In genomic region chr6:145400508-145400907, GRCh38 we compare ENCODE assay signal across 21 cellular contexts.
DNase-seq lines count a peak whose midpoint lies in the region; ATAC-seq, FAIRE-seq and TF ChIP-seq lines count a peak whose summit lies in the region.
"Had no signal": no experiment of that assay in that cellular context is flagged by ENCODE, and none has a peak within 500 bp of the region (broad histone marks: within the 10 kb centered on the region; RNA-seq: fewer than 3 reads in every experiment).

No MANE protein-coding gene starts in this region.

- intact Hi-C loops in left ventricle myocardium superior (cut with micrococcal nuclease): no loop called here

- no peak overlapping the region for H3K27ac ChIP-seq in A549
- H3K27ac ChIP-seq in KMS-11: no peak overlapping the region
- H3K27ac ChIP-seq: BLaER1 treated with 17β-estradiol and CSF1 and Interleukin-3, amounts not matched to agents 10 nM and 100 nM; C4-2B had no signal

- DNase-seq in A549 (ENCODE audit: low read depth in 1 of 2, low spot score in 1 of 2): no peak
- DNase-seq in progenitor cell of endocrine pancreas (ENCODE audit: low spot score, unreplicated experiment): no peak
- DNase-seq in left ventricle myocardium superior: no peak
- DNase-seq: 8988T; AML-193; Caco-2; Calu3; CD4-positive, alpha-beta T cell; CD8-positive, alpha-beta T cell; DMS79 treated with DMSO at 0.1 percent for 48 hours; GF-D8 had no signal

- no peaks in the 10 kb centered on the region for H3K79me2 ChIP-seq in KMS-11 (ENCODE audit: insufficient read depth, low read depth)

- no peaks in the 10 kb centered on the region for H3K27me3 ChIP-seq in KMS-11 (ENCODE audit: insufficient read depth, low read depth)
- H3K27me3 ChIP-seq: BLaER1 treated with 17β-estradiol and CSF1 and Interleukin-3, amounts not matched to agents 10 nM and 100 nM had no signal

- no peaks in the 10 kb centered on the region for H4K20me1 ChIP-seq in KMS-11 (ENCODE audit: insufficient read depth)
- H4K20me1 ChIP-seq: BLaER1 treated with 17β-estradiol and CSF1 and Interleukin-3, amounts not matched to agents 10 nM and 100 nM had no signal

- WGBS in A549 (ENCODE audit: missing lambda C conversion rate): 53% methylated on average over 4 of the region's 4 CpGs

- H3K4me1 ChIP-seq in A549: no peaks in the 10 kb centered on the region
- H3K4me1 ChIP-seq in KMS-11 (ENCODE audit: low read depth, poor library complexity, severe bottlenecking): peaks cover 15% of the 10 kb centered on the region
- H3K4me1 ChIP-seq: BLaER1 treated with 17β-estradiol and CSF1 and Interleukin-3, amounts not matched to agents 10 nM and 100 nM; Caco-2 had no signal

- no peak overlapping the region for H3K4me3 Mint-ChIP-seq in progenitor cell of endocrine pancreas (ENCODE audit: low read depth)
- H3K4me3 Mint-ChIP-seq: B cell; CD4-positive, alpha-beta T cell; CD8-positive, alpha-beta T cell had no signal

- POLR2A ChIA-PET in A549 (lab: Yijun Ruan, JAX): no interaction called here

- H3K27me3 Mint-ChIP-seq in progenitor cell of endocrine pancreas: no peaks in the 10 kb centered on the region
- H3K27me3 Mint-ChIP-seq: B cell; CD4-positive, alpha-beta T cell had no signal

- no peaks in the 10 kb centered on the region for H3K9me3 ChIP-seq in A549
- H3K9me3 ChIP-seq: BLaER1 treated with 17β-estradiol and CSF1 and Interleukin-3, amounts not matched to agents 10 nM and 100 nM; Caco-2 had no signal

- H3K4me3 ChIP-seq in A549 (no peak overlapping the region), KMS-11 (IDR thresholded peaks at IDR 0.05; ENCODE audit: insufficient read depth, low read depth, low read length) (no peak overlapping the region)
- H3K4me3 ChIP-seq: BLaER1 treated with 17β-estradiol and CSF1 and Interleukin-3, amounts not matched to agents 10 nM and 100 nM had no signal

- CTCF ChIA-PET in A549 (lab: Yijun Ruan, JAX): no interaction called here

- no peak overlapping the region for H3K9ac ChIP-seq in KMS-11
- H3K9ac ChIP-seq: BLaER1 treated with 17β-estradiol and CSF1 and Interleukin-3, amounts not matched to agents 10 nM and 100 nM had no signal

- peaks cover 3% of the 10 kb centered on the region for H3K9me3 Mint-ChIP-seq in progenitor cell of endocrine pancreas (ENCODE audit: low read depth)
- H3K9me3 Mint-ChIP-seq: CD4-positive, alpha-beta T cell; CD8-positive, alpha-beta T cell had no signal

- no peak for FAIRE-seq in A549 (lab: Jason Lieb, UNC)
- FAIRE-seq: A204.1, D721Med, G401.6, GM12891, GM19239 had no signal

- H2AFZ ChIP-seq in KMS-11 (ENCODE audit: low read depth): no peak overlapping the region

- no peaks in the 10 kb centered on the region for H3K36me3 ChIP-seq in KMS-11 (ENCODE audit: insufficient read depth)
- H3K36me3 ChIP-seq: BLaER1 treated with 17β-estradiol and CSF1 and Interleukin-3, amounts not matched to agents 10 nM and 100 nM had no signal

- TF ChIP-seq RAD21 in A549 (conservative IDR thresholded peaks at IDR 0.05 in 1 of 2, IDR thresholded peaks at IDR 0.05 in 1 of 2): no peak

- TF ChIP-seq CTCF in A549 (IDR thresholded peaks at IDR 0.05): no peak
- no peak for TF ChIP-seq CTCF in KMS-11 (conservative IDR thresholded peaks at IDR 0.05; ENCODE audit: low read depth, low read length)
- TF ChIP-seq CTCF in progenitor cell of endocrine pancreas (IDR thresholded peaks at IDR 0.05; ENCODE audit: unreplicated experiment): no peak

- peaks cover 8% of the 10 kb centered on the region for H3K4me1 Mint-ChIP-seq in progenitor cell of endocrine pancreas (ENCODE audit: low read depth)
- H3K4me1 Mint-ChIP-seq: B cell had no signal

- H3K4me2 ChIP-seq in A549 (no peak overlapping the region), KMS-11 (peak overlapping the region; percentile 33)
- H3K4me2 ChIP-seq: BLaER1 treated with 17β-estradiol and CSF1 and Interleukin-3, amounts not matched to agents 10 nM and 100 nM had no signal

- ATAC-seq in A549 (no peak), GM21786 (IDR thresholded peaks at IDR 0.05; ENCODE audit: unreplicated experiment) (no peak), left ventricle myocardium superior (no peak)
- ATAC-seq: CD8-positive, alpha-beta T cell had no signal

- no peaks in the 10 kb centered on the region for H3K36me3 Mint-ChIP-seq in progenitor cell of endocrine pancreas (ENCODE audit: insufficient read depth)
- H3K36me3 Mint-ChIP-seq: CD8-positive, alpha-beta T cell had no signal

- TF ChIP-seq EP300 in A549 (IDR thresholded peaks at IDR 0.05): no peak

- peak overlapping the region; percentile 35 for H3K27ac Mint-ChIP-seq in progenitor cell of endocrine pancreas
- H3K27ac Mint-ChIP-seq: B cell; CD4-positive, alpha-beta T cell; CD8-positive, alpha-beta T cell had no signal

- TF ChIP-seq POLR2A in A549 (IDR thresholded peaks at IDR 0.05; ENCODE audit: low read length): no peak

TF ChIP-seq in A549, 52 proteins besides CTCF, POLR2A, EP300 and RAD21:
- TF ChIP-seq MAFK (IDR thresholded peaks at IDR 0.05; ENCODE audit: partially characterized antibody): peak; percentile 6
- TF ChIP-seq PHF8 (IDR thresholded peaks at IDR 0.05; ENCODE audit: borderline replicate concordance, low read depth): no peak
